11 cellular contexts compared by ENCODE assay signal in genomic region chr4:159052315-159052714, GRCh38. TPM values are rescaled to one million over a fixed set of nuclear protein-coding genes. Genes with fewer than 3 reads are reported as not detected.
DNase-seq lines count a peak whose midpoint lies in the region; ATAC-seq and TF ChIP-seq lines count a peak whose summit lies in the region.
"Had no signal": no experiment of that assay in that cellular context is flagged by ENCODE, and none has a peak within 500 bp of the region (broad histone marks: within the 10 kb centered on the region; RNA-seq: fewer than 3 reads in every experiment).

No MANE protein-coding gene starts in this region.

- H3K4me3 ChIP-seq in foreskin fibroblast (ENCODE audit: low read depth in 1 of 2, low read length in 2 of 2) (no peak overlapping the region), mammary epithelial cell (replicated peaks in 1 of 3; ENCODE audit: insufficient read depth in 1 of 3, low read depth in 2 of 3, low read length in 3 of 3) (no peak overlapping the region)

- H3K36me3 ChIP-seq in mammary epithelial cell (ENCODE audit: insufficient read depth, low read length): no peaks in the 10 kb centered on the region

- H3K27me3 Mint-ChIP-seq in naive B cell: peaks cover 39 to 50% (median 44%) of the 10 kb centered on the region in 3 donors

- peak overlapping the region in 5 of 8 donors; percentile 30 to 80 (median 56) for H3K4me3 Mint-ChIP-seq in naive B cell

- WGBS in mammary epithelial cell (ENCODE audit: low coverage, missing lambda C conversion rate): 93% methylated on average over 6 of the region's 6 CpGs

- no peaks in the 10 kb centered on the region for H3K9me3 Mint-ChIP-seq in naive B cell

- no peaks in the 10 kb centered on the region for H3K36me3 Mint-ChIP-seq in naive B cell

- DNase-seq in naive B cell: peak; percentile 6
- no peak for DNase-seq in foreskin fibroblast
- DNase-seq in mammary epithelial cell: no peak
- DNase-seq in NCI-H2107 treated with DMSO at 0.1 percent for 48 hours (lab: John Stamatoyannopoulos, UW; ENCODE audit: unreplicated experiment): no peak
- DNase-seq in mesenteric fat pad (ENCODE audit: low spot score): no peak
- DNase-seq: amniotic stem cell, Calu3, NCI-H526 treated with DMSO at 0.1 percent for 48 hours had no signal

- H3K27ac ChIP-seq in mammary epithelial cell (ENCODE audit: insufficient read depth, low read depth, low read length): no peak overlapping the region

- no peaks in the 10 kb centered on the region for H3K9me3 ChIP-seq in mammary epithelial cell (replicated peaks; ENCODE audit: insufficient read depth, low read length)

- peaks cover 15 to 21% (median 16%) of the 10 kb centered on the region in 3 donors for H3K4me1 Mint-ChIP-seq in naive B cell

- H3K4me1 ChIP-seq in mammary epithelial cell (ENCODE audit: insufficient read depth, low read length): peaks cover 5% of the 10 kb centered on the region

- dilution Hi-C loops in mammary epithelial cell (cut with HindIII; ENCODE audit: low sequenced_read_pairs): no loop called here

- no peak for TF ChIP-seq CTCF in foreskin fibroblast (IDR thresholded peaks at IDR 0.05; ENCODE audit: low read depth, low read length)
- TF ChIP-seq CTCF in mammary epithelial cell (conservative IDR thresholded peaks at IDR 0.05 in 1 of 2, IDR thresholded peaks at IDR 0.05 in 1 of 2; ENCODE audit: extremely low read depth in 1 of 2, insufficient read depth in 1 of 2, low read depth in 1 of 2, low read length in 2 of 2): no peak

- ATAC-seq in GM18909 (IDR thresholded peaks at IDR 0.05; ENCODE audit: poor library complexity, unreplicated experiment) (peak; percentile 66), GM21786 (IDR thresholded peaks at IDR 0.05; ENCODE audit: unreplicated experiment) (peak; percentile 57), HG03280 (IDR thresholded peaks at IDR 0.05; ENCODE audit: unreplicated experiment) (peak; percentile 41), naive B cell (ENCODE audit: low read depth in 2 of 2) (peak; percentile 72 to 81)

- no peaks in the 10 kb centered on the region for H3K27me3 ChIP-seq in mammary epithelial cell (ENCODE audit: insufficient read depth, low read length)

- no peak overlapping the region for H2AFZ ChIP-seq in mammary epithelial cell (ENCODE audit: low read depth, low read length)

- no peak overlapping the region for H3K9ac ChIP-seq in mammary epithelial cell (ENCODE audit: insufficient read depth, low read length)

- intact Hi-C loops in mammary epithelial cell (cut with micrococcal nuclease): no loop called here

- CTCF ChIA-PET in mammary epithelial cell (lab: Charles Lee; ENCODE audit: low non-redundant PET): no interaction called here

- H3K4me2 ChIP-seq in mammary epithelial cell (ENCODE audit: insufficient read depth, low read depth, low read length): no peak overlapping the region

- no TSS peak for BruUV-seq in mammary epithelial cell (replicated peaks; lab: Mats Ljungman, UMichigan)

- H3K27ac Mint-ChIP-seq in naive B cell: peak overlapping the region in 1 of 6 donors; percentile 43

- no peaks in the 10 kb centered on the region for H4K20me1 ChIP-seq in mammary epithelial cell (ENCODE audit: insufficient read depth, low read length)

- in situ Hi-C loops in mammary epithelial cell (cut with MboI; ENCODE audit: low sequenced_read_pairs in 2 of 2): no loop called here

- no peaks in the 10 kb centered on the region for H3K79me2 ChIP-seq in mammary epithelial cell (ENCODE audit: insufficient read depth, low read length)

RNA-seq across cellular contexts. Expression of gene RAPGEF2, which starts 50.6 kb away (rescaled TPM):
- polyA plus RNA-seq in naive B cell (ENCODE audit: low read depth in 6 of 6) (1 to 10 TPM in 5 of 6 donors, under 1 TPM in 1; 0.46 to 2.8 (median 1.6) TPM), mammary epithelial cell (16.4 TPM)
- total RNA-seq in mammary epithelial cell (10 to 100 TPM; 23.4 to 47.2 TPM), mesenteric fat pad (37.5 TPM)
- 28.6 TPM for polyA minus RNA-seq in mammary epithelial cell
